8 cellular contexts compared by ENCODE assay signal in the genomic region with DNA sequence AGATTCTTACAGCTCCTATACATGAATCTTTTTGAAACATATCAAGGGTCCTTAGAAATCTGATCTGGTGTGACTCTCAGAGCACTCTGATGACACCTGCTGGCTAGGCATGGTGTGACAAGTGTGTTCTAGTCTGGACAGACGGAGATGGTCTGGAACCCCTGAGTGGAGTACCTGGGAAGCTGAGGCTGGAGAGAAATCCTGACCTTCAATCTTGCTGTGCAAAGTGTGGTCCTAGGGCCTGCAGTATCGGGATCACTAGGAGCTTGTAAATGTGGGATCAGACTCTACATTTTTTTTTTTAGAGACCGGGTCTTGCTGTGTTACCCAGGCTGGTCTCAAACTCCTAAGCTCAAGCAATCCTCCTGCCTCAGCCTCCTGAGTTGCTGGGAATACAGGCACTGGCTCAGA.
DNase-seq lines count a peak whose midpoint lies in the region; ATAC-seq, FAIRE-seq and TF ChIP-seq lines count a peak whose summit lies in the region.

No MANE protein-coding gene starts in this region.

- H3K27me3 ChIP-seq in HepG2 (ENCODE audit: control insufficient read depth in 1 of 2, insufficient read depth in 2 of 2, low read length in 2 of 2): 0 out of 5 replicates have a peak, but pooled peaks cover 0 to 3% of the 10 kb centered on the region in 2 experiments

- no peak overlapping the region for H3K4me3 ChIP-seq in HepG2 (replicated peaks in 1 of 3; ENCODE audit: insufficient read depth in 1 of 3, low read depth in 2 of 3, low read length in 3 of 3)

- FAIRE-seq in HepG2 (lab: Jason Lieb, UNC): peak; percentile 60

- no peak overlapping the region for H3K4me2 ChIP-seq in HepG2 (ENCODE audit: low read depth, low read length)

- CTCF ChIA-PET in HepG2 (lab: Yijun Ruan, JAX; ENCODE audit: low intra/inter-chr PET ratio, low total read pairs): interaction anchor here (1.3 to 3.8 kb wide), 3 partner anchors 233 to 483 kb away, joined by 3 to 31 read pairs (median 14); no protein-coding TSS in a partner anchor

- no peaks in the 10 kb centered on the region for H3K9me3 ChIP-seq in HepG2 (ENCODE audit: low read length)

- 0% methylated on average over 2 of the region's 3 CpGs for WGBS in HepG2 (ENCODE audit: low lambda C conversion rate)

- H3K4me1 ChIP-seq in HepG2 (ENCODE audit: insufficient read depth, low read length): no peaks in the 10 kb centered on the region

- no peak overlapping the region for H3K27ac ChIP-seq in HepG2 (ENCODE audit: extremely low read length, insufficient read depth, low read length)

- DNase-seq in ELR (ENCODE audit: low read depth) (peak; percentile 58), NCI-H2171 treated with DMSO at 0.1 percent for 48 hours (lab: John Stamatoyannopoulos, UW) (peak; percentile 80), HepG2 (ENCODE audit: low spot score) (peak; percentile 46)
- peak; percentile 66 for DNase-seq in activated CD4-positive, CD25-positive, alpha-beta regulatory T cell treated with anti-CD3 and anti-CD28 coated beads, Interleukin-2, amount 50 U/mL, for 16 hours (ENCODE audit: low read depth, low spot score)
- DNase-seq in central memory CD4-positive, alpha-beta T cell: peak; percentile 58
- peak; percentile 46 to 77 (median 71) for DNase-seq in stimulated activated CD4-positive, alpha-beta T cell treated with anti-CD3 and anti-CD28 coated beads, TNF-alpha, amount 100 ng/mL, for 24 hours (ENCODE audit: low read depth in 3 of 3)

- TF ChIP-seq RAD21 in HepG2 (CRISPR knock-in tag; IDR thresholded peaks at IDR 0.05): peak; percentile 26; the same call in 1 of the 2 replicates

- intact Hi-C loops in HepG2 (cut with micrococcal nuclease; ENCODE audit: unreplicated experiment): loop anchor here (1.0 kb wide), 2 partner anchors 234 to 383 kb away; no protein-coding TSS in a partner anchor

- peak; percentile 81 for TF ChIP-seq CTCF in HepG2 (CRISPR knock-in tag; IDR thresholded peaks at IDR 0.05)

- H4K20me1 ChIP-seq in HepG2 (ENCODE audit: insufficient read depth, low read length): no peaks in the 10 kb centered on the region

- H2AFZ ChIP-seq in HepG2 (ENCODE audit: low read length): no peak overlapping the region

- H3K79me2 ChIP-seq in HepG2 (ENCODE audit: insufficient read depth, low read length): no peaks in the 10 kb centered on the region

- POLR2A ChIA-PET in HepG2 (lab: Yijun Ruan, JAX): no interaction called here

- TF ChIP-seq EP300 in HepG2 (IDR thresholded peaks at IDR 0.05; ENCODE audit: low read depth in 2 of 2, low read length in 2 of 2) (no peak), HepG2 (CRISPR knock-in tag; IDR thresholded peaks at IDR 0.05; ENCODE audit: borderline replicate concordance) (no peak)

- no TSS peak for BruUV-seq in HepG2 (replicated peaks; lab: Mats Ljungman, UMichigan)

- H3K9ac ChIP-seq in HepG2 (ENCODE audit: insufficient read depth, low read depth, low read length): no peak overlapping the region

- TF ChIP-seq POLR2A in HepG2 (IDR thresholded peaks at IDR 0.05; ENCODE audit: insufficient read depth in 1 of 2, low read depth in 2 of 2, low read length in 2 of 2): no peak

- peak; percentile 74 for ATAC-seq in HG02623 (IDR thresholded peaks at IDR 0.05; ENCODE audit: unreplicated experiment)
- ATAC-seq in HepG2: peak; percentile 95
- ATAC-seq in HG02571 (IDR thresholded peaks at IDR 0.05; ENCODE audit: unreplicated experiment): no peak

- in situ Hi-C loops in HepG2 (cut with HindIII; ENCODE audit: extremely low pct_ligation_motif_present, low pct_unique_long_range_greater_than_20kb): loop anchor here (10.0 kb wide), 2 partner anchors 236 to 376 kb away; partner anchors contain the start of gene TIAM1

- no peaks in the 10 kb centered on the region for H3K36me3 ChIP-seq in HepG2 (replicated peaks in 1 of 2; ENCODE audit: control insufficient read depth in 1 of 2, insufficient read depth in 2 of 2, low read length in 2 of 2)

TF ChIP-seq in HepG2, 621 proteins besides CTCF, POLR2A, EP300 and RAD21:
- TF ChIP-seq STAG1 (CRISPR knock-in tag; IDR thresholded peaks at IDR 0.05) (peak; percentile 76), TBX2 (CRISPR knock-in tag; IDR thresholded peaks at IDR 0.05; ENCODE audit: borderline replicate concordance) (no peak), HIVEP1 (CRISPR knock-in tag; IDR thresholded peaks at IDR 0.05) (no peak), SMC3 (IDR thresholded peaks at IDR 0.05; ENCODE audit: low read length) (peak; percentile 88), ZNF275 (CRISPR knock-in tag; IDR thresholded peaks at IDR 0.05; ENCODE audit: borderline replicate concordance) (no peak), KDM4B (CRISPR knock-in tag; IDR thresholded peaks at IDR 0.05) (no peak), ZNF232 (CRISPR knock-in tag; IDR thresholded peaks at IDR 0.05; ENCODE audit: borderline replicate concordance) (no peak), TRIM24 (CRISPR knock-in tag; IDR thresholded peaks at IDR 0.05) (no peak), DR1 (CRISPR knock-in tag; IDR thresholded peaks at IDR 0.05) (no peak)
